Comparison of ENCODE assay signal across 8 cellular contexts in genomic region chr12:124914392-124915248, GRCh38. TPM values are rescaled to one million over a fixed set of nuclear protein-coding genes. Genes with fewer than 3 reads are reported as not detected.
DNase-seq lines count a peak whose midpoint lies in the region; ATAC-seq and TF ChIP-seq lines count a peak whose summit lies in the region.

Gene UBC, minus strand, starts transcription at chr12:124914650. Its CDS starts 879 bp downstream, at chr12:124913771.

- peak; percentile 99 for TF ChIP-seq POLR2A in NB4 (IDR thresholded peaks at IDR 0.05; ENCODE audit: extremely low read depth, insufficient read length)
- TF ChIP-seq POLR2A in gastroesophageal sphincter (IDR thresholded peaks at IDR 0.05), result peak; percentile 100
- peak; percentile 100 for TF ChIP-seq POLR2A in ovary (IDR thresholded peaks at IDR 0.05)
- TF ChIP-seq POLR2A in thyroid gland (IDR thresholded peaks at IDR 0.05), result peak; percentile 100

- peaks cover 41% of the 10 kb centered on the region for H3K36me3 Mint-ChIP-seq in activated T-helper 2 cell treated with anti-CD3 and anti-CD28 coated beads, Interferon-gamma antibody, Interleukin-2, Interleukin-4, amounts not matched to agents 10 μg/mL and 5 μg/mL and 100 μg/mL, durations not matched to agents 14 hours and 24 hours and 36 hours (ENCODE audit: low read depth)

- peaks cover 0 to 31% of the 10 kb centered on the region in 2 donors for H3K36me3 ChIP-seq in gastroesophageal sphincter
- peaks cover 4% of the 10 kb centered on the region for H3K36me3 ChIP-seq in ovary
- H3K36me3 ChIP-seq in thyroid gland, result peaks cover 23 to 28% of the 10 kb centered on the region in 2 donors

- no peaks in the 10 kb centered on the region for H3K9me3 Mint-ChIP-seq in activated T-helper 2 cell treated with anti-CD3 and anti-CD28 coated beads, Interferon-gamma antibody, Interleukin-2, Interleukin-4, amounts not matched to agents 10 μg/mL and 5 μg/mL and 100 μg/mL, durations not matched to agents 14 hours and 24 hours and 36 hours

- peak; percentile 97 for DNase-seq in CD1c-positive myeloid dendritic cell (ENCODE audit: extremely low spot score)
- peak; percentile 96 for DNase-seq in NB4 (ENCODE audit: low read depth)
- peak; percentile 88 for DNase-seq in activated T-helper 2 cell treated with anti-CD3 and anti-CD28 coated beads, Interferon-gamma antibody, Interleukin-2, Interleukin-4, amounts not matched to agents 10 μg/mL and 5 μg/mL and 100 μg/mL, durations not matched to agents 14 hours and 24 hours and 36 hours (ENCODE audit: low spot score)
- peak; percentile 91 to 94 (median 93) for DNase-seq in ovary
- DNase-seq in thyroid gland, result peak; percentile 87 to 90
- DNase-seq in NCI-H2171 (lab: John Stamatoyannopoulos, UW), result no peak

- H3K4me3 ChIP-seq in NB4 (ENCODE audit: low read depth, low read length), result peak within 1 kb of the TSS; percentile 81
- peak within 1 kb of the TSS; percentile 83 to 91 for H3K4me3 ChIP-seq in gastroesophageal sphincter
- peak within 1 kb of the TSS; percentile 83 for H3K4me3 ChIP-seq in ovary
- H3K4me3 ChIP-seq in thyroid gland (replicated peaks in 1 of 3), result peak within 1 kb of the TSS; percentile 18 to 100 (median 98)

- peak; percentile 17 for ATAC-seq in GM21723 (IDR thresholded peaks at IDR 0.05; ENCODE audit: unreplicated experiment)
- ATAC-seq in gastroesophageal sphincter, result peak; percentile 40

- no peaks in the 10 kb centered on the region for H3K27me3 Mint-ChIP-seq in activated T-helper 2 cell treated with anti-CD3 and anti-CD28 coated beads, Interferon-gamma antibody, Interleukin-2, Interleukin-4, amounts not matched to agents 10 μg/mL and 5 μg/mL and 100 μg/mL, durations not matched to agents 14 hours and 24 hours and 36 hours (ENCODE audit: low read depth)

- no peak for TF ChIP-seq EP300 in gastroesophageal sphincter (IDR thresholded peaks at IDR 0.05)
- TF ChIP-seq EP300 in ovary (IDR thresholded peaks at IDR 0.05), result peak; percentile 80

- H3K4me1 ChIP-seq in gastroesophageal sphincter (peaks cover 12 to 64% (median 25%) of the 10 kb centered on the region in 3 donors), ovary (ENCODE audit: insufficient read depth) (peaks cover 5% of the 10 kb centered on the region), thyroid gland (peaks cover 47 to 55% of the 10 kb centered on the region in 2 donors)

- intact Hi-C loops in activated T-helper 2 cell treated with anti-CD3 and anti-CD28 coated beads, Interferon-gamma antibody, Interleukin-2, Interleukin-4, amounts not matched to agents 10 μg/mL and 5 μg/mL and 100 μg/mL, durations not matched to agents 14 hours and 24 hours and 36 hours (cut with micrococcal nuclease), result loop anchor here (5.0 kb wide), 1 partner anchor 447 kb away; no protein-coding TSS in a partner anchor
- intact Hi-C loops in ovary (cut with DNase I), result loop anchor here in 3 of 4 donors (2.0 to 10.0 kb wide), 3 partner anchors 24 to 880 kb away; no protein-coding TSS in a partner anchor
- intact Hi-C loops in thyroid gland (cut with DNase I), result no loop called here

- TF ChIP-seq CTCF in NB4 (IDR thresholded peaks at IDR 0.05; ENCODE audit: low read depth, low read length) (no peak), gastroesophageal sphincter (IDR thresholded peaks at IDR 0.05) (peak in 1 of 4 experiments; percentile 6), ovary (IDR thresholded peaks at IDR 0.05) (peak in 1 of 3 donors; percentile 35), thyroid gland (IDR thresholded peaks at IDR 0.05) (no peak)

- H3K4me3 Mint-ChIP-seq in activated T-helper 2 cell treated with anti-CD3 and anti-CD28 coated beads, Interferon-gamma antibody, Interleukin-2, Interleukin-4, amounts not matched to agents 10 μg/mL and 5 μg/mL and 100 μg/mL, durations not matched to agents 14 hours and 24 hours and 36 hours (ENCODE audit: low read depth), result peak within 1 kb of the TSS; percentile 93

- H3K4me1 Mint-ChIP-seq in activated T-helper 2 cell treated with anti-CD3 and anti-CD28 coated beads, Interferon-gamma antibody, Interleukin-2, Interleukin-4, amounts not matched to agents 10 μg/mL and 5 μg/mL and 100 μg/mL, durations not matched to agents 14 hours and 24 hours and 36 hours (ENCODE audit: low read depth), result peaks cover 63% of the 10 kb centered on the region

- H3K27ac ChIP-seq in gastroesophageal sphincter (peak within 1 kb of the TSS; percentile 90 to 100 (median 98)), ovary (peak within 1 kb of the TSS; percentile 96 to 100), thyroid gland (peak within 1 kb of the TSS; percentile 100)

- H3K9me3 ChIP-seq in gastroesophageal sphincter (no peaks in the 10 kb centered on the region), ovary (peaks cover 0 to 13% of the 10 kb centered on the region in 2 donors), thyroid gland (no peaks in the 10 kb centered on the region)

- H3K27me3 ChIP-seq in gastroesophageal sphincter (no peaks in the 10 kb centered on the region), ovary (no peaks in the 10 kb centered on the region), thyroid gland (no peaks in the 10 kb centered on the region)

- 0% methylated on average over 27 of the region's 85 CpGs; no CpG with 5 or more reads in 1 of the 2 donors for WGBS in gastroesophageal sphincter (ENCODE audit: low coverage in 1 of 2), 2 donors
- WGBS in ovary, 3 donors, result 0% methylated on average over 67 to 85 of the region's 85 CpGs
- 0% methylated on average over 14 to 48 of the region's 85 CpGs for WGBS in thyroid gland, 2 donors

- peak within 1 kb of the TSS; percentile 94 for H3K27ac Mint-ChIP-seq in activated T-helper 2 cell treated with anti-CD3 and anti-CD28 coated beads, Interferon-gamma antibody, Interleukin-2, Interleukin-4, amounts not matched to agents 10 μg/mL and 5 μg/mL and 100 μg/mL, durations not matched to agents 14 hours and 24 hours and 36 hours

RNA-seq across cellular contexts. Expression of gene UBC, which starts in this region (rescaled TPM):
- total RNA-seq in activated T-helper 2 cell treated with anti-CD3 and anti-CD28 coated beads, Interferon-gamma antibody, Interleukin-2, Interleukin-4, amounts not matched to agents 10 μg/mL and 5 μg/mL and 100 μg/mL, durations not matched to agents 14 hours and 24 hours and 36 hours, result 831 and 874 TPM in 2 replicates
- total RNA-seq in gastroesophageal sphincter (1,000 to 10,000 TPM; 1,376 to 1,776 (median 1,632) TPM), ovary (1,000 to 10,000 TPM in 2 of 7 donors, 100 to 1,000 TPM in 5; 775 to 1,271 (median 837) TPM), thyroid gland (1,000 to 10,000 TPM in 2 of 4 donors, 100 to 1,000 TPM in 2; 907 to 1,424 (median 1,000) TPM)
- 1,000 to 10,000 TPM in 1 of 2 donors, 100 to 1,000 TPM in 1; 808 to 1,330 TPM for polyA plus RNA-seq in ovary
